ENCODE assay signal across 21 cellular contexts in genomic region chr14:38384746-38385145, GRCh38.
A peak's percentile ranks its signal among the peaks of the same experiment; 100 is the strongest.
DNase-seq lines count a peak whose midpoint lies in the region; ATAC-seq and TF ChIP-seq lines count a peak whose summit lies in the region.
"Had no signal": no experiment of that assay in that cellular context is flagged by ENCODE, and none has a peak within 500 bp of the region (broad histone marks: within the 10 kb centered on the region; RNA-seq: fewer than 3 reads in every experiment).

No MANE protein-coding gene starts in this region.

- 68% methylated on average over 1 of the region's 1 CpG for WGBS in smooth muscle cell (ENCODE audit: low lambda C conversion rate)

- no peaks in the 10 kb centered on the region for H3K36me3 ChIP-seq in smooth muscle cell (ENCODE audit: low read depth)
- H3K36me3 ChIP-seq: BLaER1 treated with 17β-estradiol and CSF1 and Interleukin-3, amounts not matched to agents 10 nM and 100 nM had no signal

- TF ChIP-seq CTCF in choroid plexus epithelial cell (conservative IDR thresholded peaks at IDR 0.05; ENCODE audit: low read depth, low read length) (no peak), smooth muscle cell (IDR thresholded peaks at IDR 0.05; ENCODE audit: borderline replicate concordance, insufficient read depth, poor library complexity, severe bottlenecking) (no peak), GM20000 (IDR thresholded peaks at IDR 0.05; ENCODE audit: extremely low read depth, missing control alignments) (no peak)

- no peak overlapping the region for H3K4me2 ChIP-seq in smooth muscle cell
- H3K4me2 ChIP-seq: BLaER1 treated with 17β-estradiol and CSF1 and Interleukin-3, amounts not matched to agents 10 nM and 100 nM had no signal

- H3K27me3 ChIP-seq in smooth muscle cell (ENCODE audit: low read depth), result no peaks in the 10 kb centered on the region
- H3K27me3 ChIP-seq: BLaER1 treated with 17β-estradiol and CSF1 and Interleukin-3, amounts not matched to agents 10 nM and 100 nM had no signal

- H4K20me1 ChIP-seq in smooth muscle cell (ENCODE audit: low read depth), result no peaks in the 10 kb centered on the region
- H4K20me1 ChIP-seq: BLaER1 treated with 17β-estradiol and CSF1 and Interleukin-3, amounts not matched to agents 10 nM and 100 nM had no signal

- H3F3A ChIP-seq in smooth muscle cell (ENCODE audit: low read depth), result peaks cover 5% of the 10 kb centered on the region

- peak overlapping the region; percentile 7 for H2AFZ ChIP-seq in smooth muscle cell (ENCODE audit: low read depth)

- no peak overlapping the region for H3K9ac ChIP-seq in smooth muscle cell (ENCODE audit: low read depth)
- H3K9ac ChIP-seq: BLaER1 treated with 17β-estradiol and CSF1 and Interleukin-3, amounts not matched to agents 10 nM and 100 nM had no signal

- no peak overlapping the region for H3K27ac ChIP-seq in smooth muscle cell (ENCODE audit: low read depth)
- H3K27ac ChIP-seq: BLaER1 treated with 17β-estradiol and CSF1 and Interleukin-3, amounts not matched to agents 10 nM and 100 nM; C4-2B had no signal

- no peaks in the 10 kb centered on the region for H3K9me3 ChIP-seq in smooth muscle cell (replicated peaks; ENCODE audit: low read depth)
- H3K9me3 ChIP-seq: Caco-2 had no signal

- H3K79me2 ChIP-seq in smooth muscle cell (ENCODE audit: low read depth), result no peaks in the 10 kb centered on the region

- ATAC-seq in HG03460 (IDR thresholded peaks at IDR 0.05; ENCODE audit: unreplicated experiment), result no peak
- ATAC-seq: CD8-positive, alpha-beta T cell; GM12878 had no signal

- peaks cover 19% of the 10 kb centered on the region for H3K4me1 ChIP-seq in smooth muscle cell (ENCODE audit: low read depth)
- H3K4me1 ChIP-seq: BLaER1 treated with 17β-estradiol and CSF1 and Interleukin-3, amounts not matched to agents 10 nM and 100 nM; Caco-2 had no signal

- DNase-seq in EH (ENCODE audit: low read depth) (peak; percentile 67), MV-4-11 (lab: John Stamatoyannopoulos, UW) (peak; percentile 19), choroid plexus epithelial cell (ENCODE audit: low read depth) (peak; percentile 50), smooth muscle cell (lab: John Stamatoyannopoulos, UW; ENCODE audit: unreplicated experiment) (no peak), NCI-H1436 (lab: John Stamatoyannopoulos, UW) (no peak), GM20000 (ENCODE audit: low spot score) (no peak)
- DNase-seq in activated CD8-positive, alpha-beta memory T cell treated with anti-CD3 and anti-CD28 coated beads, Interleukin-2, amount 50 U/mL, for 48 hours, result no peak
- DNase-seq: 8988T; ACHN; AML-193; Caco-2; Calu3; CD4-positive, alpha-beta T cell; CD8-positive, alpha-beta T cell; DMS79 treated with DMSO at 0.1 percent for 48 hours; EL; GDM1 had no signal

- H3K4me3 ChIP-seq in choroid plexus epithelial cell (ENCODE audit: low read depth, low read length) (no peak overlapping the region), smooth muscle cell (no peak overlapping the region)
- H3K4me3 ChIP-seq: BLaER1 treated with 17β-estradiol and CSF1 and Interleukin-3, amounts not matched to agents 10 nM and 100 nM; GM12878 had no signal

Comparison
In these comparisons a context has a peak if more than half of its experiments do, and no peak if none do; other contexts are left out.
1. DNase-seq: peak in EH (single experiment), MV-4-11 (single experiment) and choroid plexus epithelial cell (single experiment); none in smooth muscle cell (single experiment), NCI-H1436 (single experiment), GM20000 (single experiment) and activated CD8-positive, alpha-beta memory T cell treated with anti-CD3 and anti-CD28 coated beads, Interleukin-2, amount 50 U/mL, for 48 hours (single experiment).